In genomic region chr4:766559-767283, GRCh38 we compare ENCODE assay signal across 16 cellular contexts. TPM values are rescaled to one million over a fixed set of nuclear protein-coding genes. Genes with fewer than 3 reads are reported as not detected.
DNase-seq lines count a peak whose midpoint lies in the region; ATAC-seq, FAIRE-seq and TF ChIP-seq lines count a peak whose summit lies in the region.
"Had no signal": no experiment of that assay in that cellular context is flagged by ENCODE, and none has a peak within 500 bp of the region (broad histone marks: within the 10 kb centered on the region; RNA-seq: fewer than 3 reads in every experiment).

No MANE protein-coding gene starts in this region.

- H3K4me1 ChIP-seq in HUES64 (ENCODE audit: insufficient read depth, low read length), result peaks cover 9% of the 10 kb centered on the region
- H3K4me1 ChIP-seq in lower lobe of right lung, result peaks cover 3% of the 10 kb centered on the region

- H3K27me3 ChIP-seq in HUES64 (ENCODE audit: insufficient read depth, low read length) (no peaks in the 10 kb centered on the region), lower lobe of right lung (ENCODE audit: low read depth) (no peaks in the 10 kb centered on the region)
- H3K27me3 ChIP-seq: spleen, upper lobe of left lung had no signal

- FAIRE-seq in GM12891 (lab: Jason Lieb, UNC), result no peak

- H3K9me3 Mint-ChIP-seq in chondrocyte (ENCODE audit: low read depth), result no peaks in the 10 kb centered on the region
- H3K9me3 Mint-ChIP-seq: activated naive CD8-positive, alpha-beta T cell treated with anti-CD3 and anti-CD28 coated beads, Interleukin-2, amount 10 ng/mL, durations not matched to agents 7 days and 5 days; T-helper 1 cell treated with Interleukin-12 subunit alpha and Interleukin-12 subunit beta and Interleukin-4 antibody, amounts not matched to agents 30 μg/mL and 1 μg/mL, for 36 hours had no signal

- H3K4me3 ChIP-seq in HUES64 (ENCODE audit: low read length), result no peak overlapping the region
- no peak overlapping the region for H3K4me3 ChIP-seq in lower lobe of right lung
- H3K4me3 ChIP-seq: spleen, upper lobe of left lung had no signal

- TF ChIP-seq CTCF in chondrocyte (IDR thresholded peaks at IDR 0.05), result no peak
- no peak for TF ChIP-seq CTCF in lower lobe of right lung (IDR thresholded peaks at IDR 0.05)
- TF ChIP-seq CTCF in GM10266 (IDR thresholded peaks at IDR 0.05; ENCODE audit: control insufficient read depth, insufficient read depth, low read depth, missing control alignments), result no peak

- no peak overlapping the region for H3K4me3 Mint-ChIP-seq in chondrocyte (ENCODE audit: unreplicated experiment)
- H3K4me3 Mint-ChIP-seq: activated naive CD8-positive, alpha-beta T cell treated with anti-CD3 and anti-CD28 coated beads, Interleukin-2, amount 10 ng/mL, durations not matched to agents 7 days and 5 days; T-helper 1 cell treated with Interleukin-12 subunit alpha and Interleukin-12 subunit beta and Interleukin-4 antibody, amounts not matched to agents 30 μg/mL and 1 μg/mL, for 36 hours had no signal

- TF ChIP-seq POLR2A in GM12891 (IDR thresholded peaks at IDR 0.05; ENCODE audit: low read depth, low read length), result no peak

- no peak for DNase-seq in GM12891 (ENCODE audit: insufficient read length, low spot score)
- DNase-seq in chondrocyte (ENCODE audit: low spot score), result peak; percentile 68
- peak; percentile 35 for DNase-seq in lower lobe of right lung
- no peak for DNase-seq in GM10266 (ENCODE audit: extremely low spot score)
- DNase-seq in substantia nigra (lab: John Stamatoyannopoulos, UW), result no peak
- DNase-seq: activated naive CD8-positive, alpha-beta T cell treated with anti-CD3 and anti-CD28 coated beads, Interleukin-2, amount 10 ng/mL, durations not matched to agents 7 days and 5 days; Karpas-422; left colon; NCI-H2029 treated with DMSO at 0.1 percent for 48 hours; spleen had no signal

- H3K9me3 ChIP-seq in HUES64 (ENCODE audit: insufficient read depth, low read depth, low read length), result peaks cover 7% of the 10 kb centered on the region; the same call in 1 of the 2 replicates
- H3K9me3 ChIP-seq in lower lobe of right lung, result no peaks in the 10 kb centered on the region
- H3K9me3 ChIP-seq: spleen, upper lobe of left lung had no signal

- H3K36me3 ChIP-seq in HUES64 (ENCODE audit: insufficient read depth, low read length) (peaks cover 93% of the 10 kb centered on the region), lower lobe of right lung (peaks cover 94% of the 10 kb centered on the region)

- H3K27ac Mint-ChIP-seq in chondrocyte (ENCODE audit: unreplicated experiment), result peak overlapping the region; percentile 32
- H3K27ac Mint-ChIP-seq: activated naive CD8-positive, alpha-beta T cell treated with anti-CD3 and anti-CD28 coated beads, Interleukin-2, amount 10 ng/mL, durations not matched to agents 7 days and 5 days; T-helper 1 cell treated with Interleukin-12 subunit alpha and Interleukin-12 subunit beta and Interleukin-4 antibody, amounts not matched to agents 30 μg/mL and 1 μg/mL, for 36 hours had no signal

- peak overlapping the region; percentile 18; the same call in 1 of the 2 replicates for H3K27ac ChIP-seq in HUES64 (ENCODE audit: low read depth, low read length)
- H3K27ac ChIP-seq in lower lobe of right lung, result no peak overlapping the region
- no peak overlapping the region for H3K27ac ChIP-seq in substantia nigra (ENCODE audit: low read depth, low read length, poor library complexity, severe bottlenecking)

- H3K9ac ChIP-seq in HUES64 (ENCODE audit: low read depth, low read length), result no peak overlapping the region

- no peak for ATAC-seq in lower lobe of right lung
- ATAC-seq in GM21381 (IDR thresholded peaks at IDR 0.05; ENCODE audit: unreplicated experiment), result no peak
- ATAC-seq in HG03108 (IDR thresholded peaks at IDR 0.05; ENCODE audit: unreplicated experiment), result no peak

- H3K36me3 Mint-ChIP-seq in chondrocyte (ENCODE audit: low read depth), result peaks cover 36% of the 10 kb centered on the region

- intact Hi-C loops in lower lobe of right lung (cut with DNase I), result no loop called here

- H3K4me1 Mint-ChIP-seq in chondrocyte (ENCODE audit: low read depth), result peaks cover 28% of the 10 kb centered on the region

- no peaks in the 10 kb centered on the region for H3K27me3 Mint-ChIP-seq in chondrocyte (ENCODE audit: low read depth)
- H3K27me3 Mint-ChIP-seq: activated naive CD8-positive, alpha-beta T cell treated with anti-CD3 and anti-CD28 coated beads, Interleukin-2, amount 10 ng/mL, durations not matched to agents 7 days and 5 days had no signal

- 85% methylated on average over 20 of the region's 21 CpGs for WGBS in HUES64

TF ChIP-seq in GM12891, 5 proteins besides CTCF, POLR2A, EP300 and RAD21:
- no peak for TF ChIP-seq PAX5 (IDR thresholded peaks at IDR 0.05; ENCODE audit: insufficient read depth, low read length, severe bottlenecking)
- TF ChIP-seq POLR2AphosphoS5 (IDR thresholded peaks at IDR 0.05; ENCODE audit: low read depth, low read length), result peak; percentile 20; the same call in 1 of the 2 replicates

RNA-seq across cellular contexts. Expression of gene CPLX1, which starts 59.2 kb away (rescaled TPM):
- polyA plus RNA-seq in GM12891 (2012; ENCODE audit: low read depth, missing spikeins), result 0.73 TPM
- polyA plus RNA-seq in HUES64 (2013, experiment 1 of 2), result 0.40 TPM
- 0.63 TPM for polyA plus RNA-seq in HUES64 (2013, experiment 2 of 2)
- total RNA-seq in chondrocyte (not detected in 3 replicates), lower lobe of right lung (3.9 TPM)
- total RNA-seq: fibroblast of villous mesenchyme had no signal

Comparison
In these comparisons a context has a peak if more than half of its experiments do, and no peak if none do; other contexts are left out.
1. DNase-seq: peak in chondrocyte (single experiment) and lower lobe of right lung (single experiment); none in GM12891 (single experiment), GM10266 (single experiment) and substantia nigra (0 of 49).